In genomic region chr5:53362521-53362941, GRCh38 we compare ENCODE assay signal across 12 cellular contexts.
DNase-seq lines count a peak whose midpoint lies in the region; ATAC-seq and TF ChIP-seq lines count a peak whose summit lies in the region.
"Had no signal": no experiment of that assay in that cellular context is flagged by ENCODE, and none has a peak within 500 bp of the region (broad histone marks: within the 10 kb centered on the region; RNA-seq: fewer than 3 reads in every experiment).

No MANE protein-coding gene starts in this region.

- no peak for TF ChIP-seq CTCF in osteoblast (IDR thresholded peaks at IDR 0.05; ENCODE audit: extremely low read depth, low read depth, low read length)

- DNase-seq in Daoy (ENCODE audit: low read depth) (peak; percentile 47), RKO (ENCODE audit: low spot score) (peak; percentile 15), osteoblast (ENCODE audit: insufficient read length, low spot score, missing footprints) (no peak)
- DNase-seq in stimulated activated naive CD8-positive, alpha-beta T cell treated with anti-CD3 and anti-CD28 coated beads, Interleukin-15, amount 100 ng/mL, for 72 hours = no peak
- DNase-seq in stimulated activated naive B cell treated with anti-CD40 and anti-IgM and Interleukin-4, amounts not matched to agents 10 μg/mL and 1 μg/mL and 100 μg/mL, for 72 hours = no peak
- no peak for DNase-seq in activated CD8-positive, alpha-beta memory T cell treated with anti-CD3 and anti-CD28 coated beads, Interleukin-2, amount 10 ng/mL, durations not matched to agents 7 days and 5 days
- DNase-seq: activated CD4-positive, alpha-beta memory T cell treated with anti-CD3 and anti-CD28 coated beads, Interleukin-2, amount 10 ng/mL, durations not matched to agents 7 days and 5 days; activated naive CD4-positive, alpha-beta T cell treated with anti-CD3 and anti-CD28 coated beads, Interleukin-2, amount 50 U/mL, for 16 hours; NCI-H446 had no signal

- no peaks in the 10 kb centered on the region for H3K36me3 Mint-ChIP-seq in stimulated activated naive B cell treated with anti-CD40 and anti-IgM and Interleukin-4, amounts not matched to agents 10 μg/mL and 1 μg/mL and 100 μg/mL, for 72 hours
- no peaks in the 10 kb centered on the region for H3K36me3 Mint-ChIP-seq in activated CD8-positive, alpha-beta memory T cell treated with anti-CD3 and anti-CD28 coated beads, Interleukin-2, amount 10 ng/mL, durations not matched to agents 7 days and 5 days

- no peaks in the 10 kb centered on the region for H3K27me3 ChIP-seq in osteoblast (ENCODE audit: insufficient read depth, low read length)

- H3K4me1 Mint-ChIP-seq in stimulated activated naive CD8-positive, alpha-beta T cell treated with anti-CD3 and anti-CD28 coated beads, Interleukin-15, amount 100 ng/mL, for 72 hours = peaks cover 2% of the 10 kb centered on the region
- peaks cover 0 to 2% of the 10 kb centered on the region in 2 donors for H3K4me1 Mint-ChIP-seq in stimulated activated naive B cell treated with anti-CD40 and anti-IgM and Interleukin-4, amounts not matched to agents 10 μg/mL and 1 μg/mL and 100 μg/mL, for 72 hours
- no peaks in the 10 kb centered on the region for H3K4me1 Mint-ChIP-seq in activated CD8-positive, alpha-beta memory T cell treated with anti-CD3 and anti-CD28 coated beads, Interleukin-2, amount 10 ng/mL, durations not matched to agents 7 days and 5 days
- H3K4me1 Mint-ChIP-seq: activated CD4-positive, alpha-beta memory T cell treated with anti-CD3 and anti-CD28 coated beads, Interleukin-2, amount 10 ng/mL, durations not matched to agents 7 days and 5 days had no signal

- H3K27ac ChIP-seq in osteoblast (ENCODE audit: low read depth, low read length) = peak overlapping the region; percentile 90
- H3K27ac ChIP-seq: parathyroid adenoma had no signal

- H4K20me1 ChIP-seq in osteoblast (ENCODE audit: insufficient read depth, low read length) = no peaks in the 10 kb centered on the region

- no peaks in the 10 kb centered on the region for H3K36me3 ChIP-seq in osteoblast (ENCODE audit: insufficient read depth, low read length)

- peaks cover 9% of the 10 kb centered on the region for H3K27me3 Mint-ChIP-seq in stimulated activated naive CD8-positive, alpha-beta T cell treated with anti-CD3 and anti-CD28 coated beads, Interleukin-15, amount 100 ng/mL, for 72 hours
- H3K27me3 Mint-ChIP-seq in stimulated activated naive B cell treated with anti-CD40 and anti-IgM and Interleukin-4, amounts not matched to agents 10 μg/mL and 1 μg/mL and 100 μg/mL, for 72 hours = no peaks in the 10 kb centered on the region
- no peaks in the 10 kb centered on the region for H3K27me3 Mint-ChIP-seq in activated CD8-positive, alpha-beta memory T cell treated with anti-CD3 and anti-CD28 coated beads, Interleukin-2, amount 10 ng/mL, durations not matched to agents 7 days and 5 days
- H3K27me3 Mint-ChIP-seq: activated CD4-positive, alpha-beta memory T cell treated with anti-CD3 and anti-CD28 coated beads, Interleukin-2, amount 10 ng/mL, durations not matched to agents 7 days and 5 days had no signal

- CTCF ChIA-PET in activated CD8-positive, alpha-beta memory T cell treated with anti-CD3 and anti-CD28 coated beads, Interleukin-2, amount 10 ng/mL, durations not matched to agents 7 days and 5 days (lab: Charles Lee) = no interaction called here

- H3K4me2 ChIP-seq in osteoblast (ENCODE audit: insufficient read depth, low read length) = peak overlapping the region; percentile 52

- no peaks in the 10 kb centered on the region for H3K79me2 ChIP-seq in osteoblast (ENCODE audit: insufficient read depth, low read length)
- H3K79me2 ChIP-seq: parathyroid adenoma had no signal

- ATAC-seq in esophagus mucosa (peak; percentile 84), HG03571 (IDR thresholded peaks at IDR 0.05; ENCODE audit: unreplicated experiment) (no peak)
- ATAC-seq in stimulated activated naive CD8-positive, alpha-beta T cell treated with anti-CD3 and anti-CD28 coated beads, Interleukin-15, amount 100 ng/mL, for 72 hours = no peak
- ATAC-seq in stimulated activated naive B cell treated with anti-CD40 and anti-IgM and Interleukin-4, amounts not matched to agents 10 μg/mL and 1 μg/mL and 100 μg/mL, for 72 hours (replicated peaks) = no peak
- ATAC-seq in activated CD8-positive, alpha-beta memory T cell treated with anti-CD3 and anti-CD28 coated beads, Interleukin-2, amount 10 ng/mL, durations not matched to agents 7 days and 5 days = no peak

- no peaks in the 10 kb centered on the region for H3K9me3 ChIP-seq in osteoblast (ENCODE audit: low read depth, low read length)

- no peak overlapping the region for H2AFZ ChIP-seq in osteoblast (ENCODE audit: low read length)
- H2AFZ ChIP-seq: parathyroid adenoma had no signal

- no peak overlapping the region for H3K4me3 ChIP-seq in osteoblast (ENCODE audit: insufficient read depth, low read length)

- H3K4me3 Mint-ChIP-seq in stimulated activated naive CD8-positive, alpha-beta T cell treated with anti-CD3 and anti-CD28 coated beads, Interleukin-15, amount 100 ng/mL, for 72 hours = no peak overlapping the region
- no peak overlapping the region for H3K4me3 Mint-ChIP-seq in stimulated activated naive B cell treated with anti-CD40 and anti-IgM and Interleukin-4, amounts not matched to agents 10 μg/mL and 1 μg/mL and 100 μg/mL, for 72 hours
- H3K4me3 Mint-ChIP-seq in activated CD8-positive, alpha-beta memory T cell treated with anti-CD3 and anti-CD28 coated beads, Interleukin-2, amount 10 ng/mL, durations not matched to agents 7 days and 5 days = no peak overlapping the region
- H3K4me3 Mint-ChIP-seq: activated CD4-positive, alpha-beta memory T cell treated with anti-CD3 and anti-CD28 coated beads, Interleukin-2, amount 10 ng/mL, durations not matched to agents 7 days and 5 days had no signal

- peaks cover 6 to 7% of the 10 kb centered on the region in 2 donors for H3K9me3 Mint-ChIP-seq in stimulated activated naive CD8-positive, alpha-beta T cell treated with anti-CD3 and anti-CD28 coated beads, Interleukin-15, amount 100 ng/mL, for 72 hours
- peaks cover 0 to 3% of the 10 kb centered on the region in 2 donors for H3K9me3 Mint-ChIP-seq in stimulated activated naive B cell treated with anti-CD40 and anti-IgM and Interleukin-4, amounts not matched to agents 10 μg/mL and 1 μg/mL and 100 μg/mL, for 72 hours
- no peaks in the 10 kb centered on the region for H3K9me3 Mint-ChIP-seq in activated CD8-positive, alpha-beta memory T cell treated with anti-CD3 and anti-CD28 coated beads, Interleukin-2, amount 10 ng/mL, durations not matched to agents 7 days and 5 days (ENCODE audit: low read depth)
- H3K9me3 Mint-ChIP-seq: activated CD4-positive, alpha-beta memory T cell treated with anti-CD3 and anti-CD28 coated beads, Interleukin-2, amount 10 ng/mL, durations not matched to agents 7 days and 5 days had no signal

- H3K27ac Mint-ChIP-seq in stimulated activated naive CD8-positive, alpha-beta T cell treated with anti-CD3 and anti-CD28 coated beads, Interleukin-15, amount 100 ng/mL, for 72 hours = no peak overlapping the region
- no peak overlapping the region for H3K27ac Mint-ChIP-seq in stimulated activated naive B cell treated with anti-CD40 and anti-IgM and Interleukin-4, amounts not matched to agents 10 μg/mL and 1 μg/mL and 100 μg/mL, for 72 hours
- H3K27ac Mint-ChIP-seq in activated CD8-positive, alpha-beta memory T cell treated with anti-CD3 and anti-CD28 coated beads, Interleukin-2, amount 10 ng/mL, durations not matched to agents 7 days and 5 days = no peak overlapping the region
- H3K27ac Mint-ChIP-seq: activated CD4-positive, alpha-beta memory T cell treated with anti-CD3 and anti-CD28 coated beads, Interleukin-2, amount 10 ng/mL, durations not matched to agents 7 days and 5 days had no signal

- peaks cover 69% of the 10 kb centered on the region for H3K4me1 ChIP-seq in osteoblast (ENCODE audit: insufficient read depth, low read length)
- H3K4me1 ChIP-seq: parathyroid adenoma had no signal

Comparison
In these comparisons a context has a peak if more than half of its experiments do, and no peak if none do; other contexts are left out.
1. DNase-seq: peak in Daoy (single experiment) and RKO (single experiment); none in osteoblast (single experiment), stimulated activated naive CD8-positive, alpha-beta T cell treated with anti-CD3 and anti-CD28 coated beads, Interleukin-15, amount 100 ng/mL, for 72 hours (0 of 2), stimulated activated naive B cell treated with anti-CD40 and anti-IgM and Interleukin-4, amounts not matched to agents 10 μg/mL and 1 μg/mL and 100 μg/mL, for 72 hours (single experiment) and activated CD8-positive, alpha-beta memory T cell treated with anti-CD3 and anti-CD28 coated beads, Interleukin-2, amount 10 ng/mL, durations not matched to agents 7 days and 5 days (single experiment).